Comparison of ENCODE assay signal across 22 cellular contexts in genomic region chr4:2648159-2648814, GRCh38.
"Had no signal": no experiment of that assay in that cellular context is flagged by ENCODE, and none has a peak within 500 bp of the region (broad histone marks: within the 10 kb centered on the region; RNA-seq: fewer than 3 reads in every experiment).

No MANE protein-coding gene starts in this region.

- H3K27ac ChIP-seq: cardiac muscle cell, foreskin keratinocyte, left ventricle myocardium inferior, parathyroid adenoma, thoracic aorta had no signal

- H3K4me3 Mint-ChIP-seq: activated B cell treated with CpG ODN at 0.5 μM for 24 hours; activated CD4-positive, alpha-beta T cell treated with anti-CD3 and anti-CD28 coated beads for 36 hours; activated naive CD4-positive, alpha-beta T cell treated with anti-CD3 and anti-CD28 coated beads, Interleukin-2, amount 10 ng/mL, durations not matched to agents 7 days and 5 days; activated naive CD8-positive, alpha-beta T cell treated with anti-CD3 and anti-CD28 coated beads, Interleukin-2, amount 50 U/mL, for 24 hours; dendritic cell treated with granulocyte-macrophage colony-stimulating factor and Interleukin-4, amounts not matched to agents 40 ng/mL and 50 ng/mL, for 4 days; nephron; T-helper 1 cell treated with Interleukin-12 subunit alpha and Interleukin-12 subunit beta and Interleukin-4 antibody, amounts not matched to agents 30 μg/mL and 1 μg/mL, for 36 hours; type B pancreatic cell had no signal

- H3K9me3 ChIP-seq: left ventricle myocardium inferior, thoracic aorta had no signal

- FAIRE-seq: endometrium had no signal

- H3K4me1 Mint-ChIP-seq: nephron had no signal

- H3K9me3 Mint-ChIP-seq: activated B cell treated with CpG ODN at 0.5 μM for 24 hours; activated naive CD4-positive, alpha-beta T cell treated with anti-CD3 and anti-CD28 coated beads, Interleukin-2, amount 10 ng/mL, durations not matched to agents 7 days and 5 days; activated naive CD8-positive, alpha-beta T cell treated with anti-CD3 and anti-CD28 coated beads, Interleukin-2, amount 50 U/mL, for 24 hours; dendritic cell treated with granulocyte-macrophage colony-stimulating factor and Interleukin-4, amounts not matched to agents 40 ng/mL and 50 ng/mL, for 4 days; nephron; T-helper 1 cell treated with Interleukin-12 subunit alpha and Interleukin-12 subunit beta and Interleukin-4 antibody, amounts not matched to agents 30 μg/mL and 1 μg/mL, for 36 hours; type B pancreatic cell had no signal

- H3K9ac ChIP-seq: parathyroid adenoma had no signal

- DNase-seq: activated B cell treated with CpG ODN at 0.5 μM for 24 hours; activated CD4-positive, alpha-beta T cell treated with anti-CD3 and anti-CD28 coated beads for 36 hours; activated CD4-positive, alpha-beta T cell treated with anti-CD3 and anti-CD28 coated beads, Interleukin-2, amount 50 U/mL, for 4 hours; activated naive CD8-positive, alpha-beta T cell treated with anti-CD3 and anti-CD28 coated beads, Interleukin-2, amount 50 U/mL, for 24 hours; activated T-cell treated with anti-CD3 and anti-CD28 coated beads, Interleukin-2, amount 50 U/mL, for 48 hours; effector CD4-positive, alpha-beta T cell; foreskin keratinocyte; kidney glomerular epithelial cell; left ventricle myocardium inferior; stimulated activated CD4-positive, alpha-beta T cell treated with anti-CD3 and anti-CD28 coated beads, Interleukin-15, amount 100 ng/mL, for 24 hours; stimulated activated naive CD4-positive, alpha-beta T cell had no signal

- H3K4me3 ChIP-seq: cardiac muscle cell, left ventricle myocardium inferior, smooth muscle cell, thoracic aorta had no signal

- H3K27me3 Mint-ChIP-seq: activated B cell treated with CpG ODN at 0.5 μM for 24 hours; activated CD4-positive, alpha-beta T cell treated with anti-CD3 and anti-CD28 coated beads for 36 hours; activated naive CD4-positive, alpha-beta T cell treated with anti-CD3 and anti-CD28 coated beads, Interleukin-2, amount 10 ng/mL, durations not matched to agents 7 days and 5 days; activated naive CD8-positive, alpha-beta T cell treated with anti-CD3 and anti-CD28 coated beads, Interleukin-2, amount 50 U/mL, for 24 hours; dendritic cell treated with granulocyte-macrophage colony-stimulating factor and Interleukin-4, amounts not matched to agents 40 ng/mL and 50 ng/mL, for 4 days; type B pancreatic cell had no signal

- H3K27ac Mint-ChIP-seq: activated B cell treated with CpG ODN at 0.5 μM for 24 hours; activated CD4-positive, alpha-beta T cell treated with anti-CD3 and anti-CD28 coated beads for 36 hours; activated naive CD8-positive, alpha-beta T cell treated with anti-CD3 and anti-CD28 coated beads, Interleukin-2, amount 50 U/mL, for 24 hours; dendritic cell treated with granulocyte-macrophage colony-stimulating factor and Interleukin-4, amounts not matched to agents 40 ng/mL and 50 ng/mL, for 4 days; nephron; T-helper 1 cell treated with Interleukin-12 subunit alpha and Interleukin-12 subunit beta and Interleukin-4 antibody, amounts not matched to agents 30 μg/mL and 1 μg/mL, for 36 hours; type B pancreatic cell had no signal

- H3K4me1 ChIP-seq: foreskin keratinocyte, left ventricle myocardium inferior, parathyroid adenoma had no signal

- ATAC-seq: activated CD4-positive, alpha-beta T cell treated with anti-CD3 and anti-CD28 coated beads for 36 hours; activated naive CD8-positive, alpha-beta T cell treated with anti-CD3 and anti-CD28 coated beads, Interleukin-2, amount 50 U/mL, for 24 hours; foreskin keratinocyte; sciatic nerve had no signal

- H3K27me3 ChIP-seq: cardiac muscle cell, foreskin keratinocyte had no signal

- H2AFZ ChIP-seq: parathyroid adenoma had no signal

- H3K4me2 ChIP-seq: smooth muscle cell had no signal
